9 cellular contexts compared by ENCODE assay signal in the genomic region with DNA sequence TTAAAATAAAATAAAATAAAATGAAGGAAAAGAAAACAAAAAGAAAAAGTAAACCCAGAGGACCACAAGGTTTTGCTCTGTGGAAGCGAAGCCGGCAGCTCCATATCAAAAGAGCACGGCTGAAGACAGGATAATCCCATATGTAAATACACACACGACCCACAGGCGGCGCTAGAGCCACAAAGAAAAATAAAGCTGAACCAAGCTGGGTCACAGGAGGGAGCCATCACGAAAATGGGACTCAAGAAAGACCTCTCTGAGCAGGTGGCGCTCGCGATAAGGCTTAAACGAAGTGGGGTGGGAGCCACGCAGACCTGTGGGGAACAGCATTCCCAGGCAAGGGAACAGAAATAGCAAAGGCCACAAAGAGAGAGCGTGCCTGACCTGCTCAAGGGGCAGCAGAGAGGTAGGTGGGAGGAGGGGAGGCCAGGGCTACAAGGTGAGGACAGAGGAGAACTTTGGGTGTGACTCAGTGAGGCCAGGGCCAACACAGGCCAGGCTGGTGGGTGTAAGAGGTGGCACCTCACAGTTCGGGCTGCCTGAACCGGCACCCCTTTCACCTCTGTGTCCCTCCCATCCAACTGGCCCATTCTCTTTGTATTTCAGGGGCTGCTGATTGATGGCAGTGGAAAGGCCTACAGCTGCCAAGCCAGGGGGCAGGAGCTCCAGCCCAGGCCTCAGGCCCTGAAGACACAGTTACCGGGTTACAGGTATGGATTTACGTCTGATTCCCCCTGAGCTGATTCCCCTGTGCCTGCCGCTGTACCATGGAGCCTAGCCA. TPM values are rescaled to one million over a fixed set of nuclear protein-coding genes. Genes with fewer than 3 reads are reported as not detected.
DNase-seq lines count a peak whose midpoint lies in the region; ATAC-seq, FAIRE-seq and TF ChIP-seq lines count a peak whose summit lies in the region.
"Had no signal": no experiment of that assay in that cellular context is flagged by ENCODE, and none has a peak within 500 bp of the region (broad histone marks: within the 10 kb centered on the region; RNA-seq: fewer than 3 reads in every experiment).

No MANE protein-coding gene starts in this region.

- H3K4me1 ChIP-seq in astrocyte (ENCODE audit: insufficient read depth, low read length) = no peaks in the 10 kb centered on the region

- no peak overlapping the region for H3K27ac ChIP-seq in astrocyte (ENCODE audit: low read depth, low read length)

- H3K4me3 Mint-ChIP-seq in T-helper 17 cell (peak overlapping the region; percentile 63), astrocyte (ENCODE audit: unreplicated experiment) (no peak overlapping the region)

- peak; percentile 75 for ATAC-seq in T-helper 17 cell
- no peak for ATAC-seq in GM21825 (IDR thresholded peaks at IDR 0.05; ENCODE audit: unreplicated experiment)

- no peaks in the 10 kb centered on the region for H3K79me2 ChIP-seq in astrocyte (ENCODE audit: insufficient read depth, low read length)

- H3K9me3 Mint-ChIP-seq in astrocyte (ENCODE audit: unreplicated experiment) = peaks cover 5% of the 10 kb centered on the region

- H3K36me3 Mint-ChIP-seq in T-helper 17 cell (ENCODE audit: low read depth) = no peaks in the 10 kb centered on the region
- H3K36me3 Mint-ChIP-seq in astrocyte (ENCODE audit: low read depth, unreplicated experiment) = peaks cover 11% of the 10 kb centered on the region

- DNase-seq in NCI-H187 (lab: John Stamatoyannopoulos, UW) (peak; percentile 49 to 60), T-helper 17 cell (peak in 2 of 3 donors; percentile 23 to 43), astrocyte (ENCODE audit: low read depth) (peak; percentile 40), hippocampal formation (lab: John Stamatoyannopoulos, UW) (peak; percentile 12 to 13), GOT3 (lab: John Stamatoyannopoulos, UW) (no peak)
- DNase-seq in stimulated activated CD4-positive, alpha-beta T cell treated with anti-CD3 and anti-CD28 coated beads, Interleukin-12 subunit alpha, Interleukin-12 subunit beta, amount 100 ng/mL, for 48 hours (ENCODE audit: low read depth in 2 of 3, low spot score in 1 of 3) = peak; percentile 62 to 67 (median 63)

- no peaks in the 10 kb centered on the region for H3K27me3 ChIP-seq in astrocyte (ENCODE audit: insufficient read depth, low read length)

- no peak for FAIRE-seq in astrocyte (lab: Jason Lieb, UNC)
- FAIRE-seq: frontal cortex had no signal

- no peak overlapping the region for H2AFZ ChIP-seq in astrocyte (ENCODE audit: low read depth, low read length)

- H3K4me3 ChIP-seq in astrocyte (ENCODE audit: insufficient read depth, low read depth, low read length) = no peak overlapping the region

- H4K20me1 ChIP-seq in astrocyte (ENCODE audit: insufficient read depth, low read length) = no peaks in the 10 kb centered on the region

- TF ChIP-seq CTCF in GM12874 (IDR thresholded peaks at IDR 0.05; ENCODE audit: insufficient read depth, low read depth, low read length) = peak; percentile 80
- peak; percentile 83 for TF ChIP-seq CTCF in astrocyte (IDR thresholded peaks at IDR 0.05; ENCODE audit: insufficient read depth, low read depth, low read length)

- H3K27me3 Mint-ChIP-seq in T-helper 17 cell (peaks cover 18% of the 10 kb centered on the region), astrocyte (ENCODE audit: low read depth, unreplicated experiment) (peaks cover 11% of the 10 kb centered on the region)

- no peak overlapping the region for H3K27ac Mint-ChIP-seq in T-helper 17 cell
- no peak overlapping the region for H3K27ac Mint-ChIP-seq in astrocyte (ENCODE audit: unreplicated experiment)

- H3K9ac ChIP-seq in astrocyte (ENCODE audit: low read length) = no peak overlapping the region

- H3K4me1 Mint-ChIP-seq in T-helper 17 cell (peaks cover 6% of the 10 kb centered on the region), astrocyte (ENCODE audit: low read depth, unreplicated experiment) (no peaks in the 10 kb centered on the region)

- H3K9me3 ChIP-seq in T-helper 17 cell (ENCODE audit: control insufficient read depth, low read length, poor library complexity, severe bottlenecking) = no peaks in the 10 kb centered on the region
- peaks cover 7% of the 10 kb centered on the region for H3K9me3 ChIP-seq in astrocyte (ENCODE audit: insufficient read depth, low read depth, low read length)

- no peak overlapping the region for H3K4me2 ChIP-seq in astrocyte (ENCODE audit: low read length)

- H3K36me3 ChIP-seq in astrocyte (ENCODE audit: insufficient read depth, low read length) = no peaks in the 10 kb centered on the region

RNA-seq across cellular contexts. Expression of a gene that starts 26.0 kb away (rescaled TPM):
- total RNA-seq in T-helper 17 cell = not detected
- total RNA-seq in astrocyte = 1.9 and 3.1 TPM in 2 replicates

RNA-seq across cellular contexts. Expression of a gene that starts 59.5 kb away (rescaled TPM):
- total RNA-seq in T-helper 17 cell = under 1 TPM; 0.12 to 0.21 TPM
- total RNA-seq in astrocyte = 0.38 and 0.48 TPM in 2 replicates
